19 cellular contexts compared by ENCODE assay signal in the genomic region with DNA sequence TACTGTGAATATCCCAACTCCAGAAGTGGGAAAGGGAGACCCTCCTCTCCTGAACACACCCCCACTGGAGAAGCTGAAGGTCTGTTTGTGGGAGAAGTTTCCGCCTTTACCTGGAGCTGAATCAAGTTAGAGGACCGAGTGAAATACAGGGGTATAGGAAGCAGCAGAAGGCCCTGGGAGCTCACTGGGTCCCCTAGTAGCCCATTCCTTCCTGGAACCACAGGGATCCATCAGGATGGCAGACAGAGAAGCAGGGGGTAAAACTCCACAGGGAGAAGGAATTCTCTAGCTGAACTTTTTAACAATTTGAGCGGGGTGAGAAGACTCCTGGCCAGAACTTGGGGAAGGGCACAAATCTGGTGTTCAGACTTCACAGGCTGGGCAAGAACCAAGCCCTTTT.
DNase-seq lines count a peak whose midpoint lies in the region; ATAC-seq and TF ChIP-seq lines count a peak whose summit lies in the region.
"Had no signal": no experiment of that assay in that cellular context is flagged by ENCODE, and none has a peak within 500 bp of the region (broad histone marks: within the 10 kb centered on the region; RNA-seq: fewer than 3 reads in every experiment).

No MANE protein-coding gene starts in this region.

- H3K18ac ChIP-seq in H9 (ENCODE audit: insufficient read length, low read depth, low read length): no peak overlapping the region

- no peak overlapping the region for H3K14ac ChIP-seq in H9 (ENCODE audit: insufficient read depth, low read length)

- H2BK120ac ChIP-seq in H9 (ENCODE audit: low read depth, low read length, poor library complexity, severe bottlenecking): no peak overlapping the region

- no peak overlapping the region for H2BK20ac ChIP-seq in H9 (ENCODE audit: low read depth, low read length, poor library complexity, severe bottlenecking)

- in situ Hi-C loops in ACHN (cut with HindIII; ENCODE audit: low pct_ligation_motif_present, low pct_unique_long_range_greater_than_20kb, low sequenced_read_pairs): no loop called here

- ATAC-seq in activated CD8-positive, alpha-beta memory T cell treated with anti-CD3 and anti-CD28 coated beads, Interleukin-2, amount 10 ng/mL, durations not matched to agents 7 days and 5 days: no peak
- ATAC-seq: GM12878 had no signal

- H2BK12ac ChIP-seq in H9 (ENCODE audit: insufficient read length, low read depth, low read length): no peak overlapping the region

- no peak overlapping the region for H3K23ac ChIP-seq in H9 (ENCODE audit: insufficient read length, low read depth, low read length)

- H4K91ac ChIP-seq in H9 (ENCODE audit: insufficient read length, low read depth, low read length): no peak overlapping the region

- no peaks in the 10 kb centered on the region for H3K27me3 ChIP-seq in H9 (ENCODE audit: insufficient read depth, low read length)
- H3K27me3 ChIP-seq in endodermal cell (ENCODE audit: control insufficient read depth, insufficient read depth, low read length, poor library complexity, severe bottlenecking): no peaks in the 10 kb centered on the region

- no peak overlapping the region for H3T11ph ChIP-seq in H9 (ENCODE audit: low read length)

- H3K4me1 ChIP-seq in H9 (ENCODE audit: insufficient read depth, low read length) (no peaks in the 10 kb centered on the region), endodermal cell (ENCODE audit: control insufficient read depth, insufficient read depth, low read length) (peaks cover 6% of the 10 kb centered on the region)

- no peak overlapping the region for H2BK5ac ChIP-seq in H9 (ENCODE audit: insufficient read length, low read length)

- H3K9me3 Mint-ChIP-seq in activated CD8-positive, alpha-beta memory T cell treated with anti-CD3 and anti-CD28 coated beads, Interleukin-2, amount 10 ng/mL, durations not matched to agents 7 days and 5 days (ENCODE audit: low read depth): no peaks in the 10 kb centered on the region
- H3K9me3 Mint-ChIP-seq in H9 (no peaks in the 10 kb centered on the region), endodermal cell (no peaks in the 10 kb centered on the region), progenitor cell of endocrine pancreas (ENCODE audit: low read depth) (no peaks in the 10 kb centered on the region)
- H3K9me3 Mint-ChIP-seq: CD4-positive, alpha-beta T cell had no signal

- WGBS in H9 (ENCODE audit: extremely low coverage, insufficient read length, low lambda C conversion rate): no CpG with 5 or more reads among the region's 3 CpGs
- WGBS in endodermal cell (ENCODE audit: insufficient coverage in 1 of 2, insufficient read length in 1 of 2), 2 experiments: 80 to 90% methylated on average over 1 to 3 of the region's 3 CpGs

- no peak overlapping the region for H3K4me3 Mint-ChIP-seq in activated CD8-positive, alpha-beta memory T cell treated with anti-CD3 and anti-CD28 coated beads, Interleukin-2, amount 10 ng/mL, durations not matched to agents 7 days and 5 days
- H3K4me3 Mint-ChIP-seq in H9 (no peak overlapping the region), endodermal cell (no peak overlapping the region), progenitor cell of endocrine pancreas (ENCODE audit: low read depth) (no peak overlapping the region)
- H3K4me3 Mint-ChIP-seq: B cell; CD4-positive, alpha-beta T cell; HFFc6 had no signal

- H3K4ac ChIP-seq in H9 (ENCODE audit: low read depth, low read length): no peak overlapping the region

- H3K27ac ChIP-seq in H9 (ENCODE audit: insufficient read length, low read depth, low read length): no peak overlapping the region
- no peak overlapping the region for H3K27ac ChIP-seq in endodermal cell (ENCODE audit: low read depth, low read length)
- H3K27ac ChIP-seq: HL-60 had no signal

- H3K79me2 ChIP-seq in H9 (ENCODE audit: insufficient read depth, low read length): no peaks in the 10 kb centered on the region

- H2BK15ac ChIP-seq in H9 (ENCODE audit: low read depth, low read length): no peak overlapping the region

- no peaks in the 10 kb centered on the region for H4K20me1 ChIP-seq in H9 (ENCODE audit: control insufficient read depth, insufficient read depth, insufficient read length)

- no peak overlapping the region for H3K4me2 ChIP-seq in H9 (ENCODE audit: insufficient read depth, insufficient read length, low read length)

- no peak overlapping the region for H3K9ac ChIP-seq in H9 (ENCODE audit: extremely low read depth, insufficient read length, low read length)
- H3K9ac ChIP-seq in endodermal cell (ENCODE audit: extremely low read depth, low read length, poor library complexity, severe bottlenecking): no peak overlapping the region

- H3K23me2 ChIP-seq in H9 (ENCODE audit: insufficient read length, low read depth, low read length, poor library complexity, severe bottlenecking): no peaks in the 10 kb centered on the region

- no peaks in the 10 kb centered on the region for H3K36me3 ChIP-seq in endodermal cell (ENCODE audit: control insufficient read depth, insufficient read depth, low read length)
- H3K36me3 ChIP-seq: HAP-1 had no signal

- DNase-seq in activated CD8-positive, alpha-beta memory T cell treated with anti-CD3 and anti-CD28 coated beads, Interleukin-2, amount 10 ng/mL, durations not matched to agents 7 days and 5 days: peak; percentile 21
- no peak for DNase-seq in activated CD8-positive, alpha-beta memory T cell treated with anti-CD3 and anti-CD28 coated beads, Interleukin-2, amount 50 U/mL, for 4 hours
- no peak for DNase-seq in H9
- DNase-seq in endodermal cell: peak; percentile 78
- no peak for DNase-seq in progenitor cell of endocrine pancreas (ENCODE audit: low spot score, unreplicated experiment)
- DNase-seq in midbrain (lab: John Stamatoyannopoulos, UW): no peak
- no peak for DNase-seq in retina
- no peak for DNase-seq in ACHN
- DNase-seq: 8988T; C1 segment of cervical spinal cord; Calu3; CD4-positive, alpha-beta T cell; DMS 273 treated with DMSO at 0.1 percent for 48 hours; GOT3; HFFc6 had no signal

- no peaks in the 10 kb centered on the region for H3K79me1 ChIP-seq in H9 (ENCODE audit: insufficient read depth, low read depth, low read length, poor library complexity, severe bottlenecking)

- H4K8ac ChIP-seq in H9 (replicated peaks; ENCODE audit: insufficient read length, low read depth, low read length): no peak overlapping the region

- H3K27ac Mint-ChIP-seq in activated CD8-positive, alpha-beta memory T cell treated with anti-CD3 and anti-CD28 coated beads, Interleukin-2, amount 10 ng/mL, durations not matched to agents 7 days and 5 days: no peak overlapping the region
- H3K27ac Mint-ChIP-seq in H9 (no peak overlapping the region), endodermal cell (peak overlapping the region; percentile 85), progenitor cell of endocrine pancreas (no peak overlapping the region)
- H3K27ac Mint-ChIP-seq: B cell; CD4-positive, alpha-beta T cell; HFFc6 had no signal

- no peak overlapping the region for H2AK5ac ChIP-seq in H9 (ENCODE audit: insufficient read length, low read length)

- no peaks in the 10 kb centered on the region for H3K4me1 Mint-ChIP-seq in activated CD8-positive, alpha-beta memory T cell treated with anti-CD3 and anti-CD28 coated beads, Interleukin-2, amount 10 ng/mL, durations not matched to agents 7 days and 5 days
- peaks cover 12% of the 10 kb centered on the region in 2 experiments for H3K4me1 Mint-ChIP-seq in H9
- H3K4me1 Mint-ChIP-seq in endodermal cell: peaks cover 6% of the 10 kb centered on the region
- no peaks in the 10 kb centered on the region for H3K4me1 Mint-ChIP-seq in progenitor cell of endocrine pancreas (ENCODE audit: low read depth)
- H3K4me1 Mint-ChIP-seq: B cell had no signal

- H3K9me3 ChIP-seq in H9 (ENCODE audit: control insufficient read depth, low read depth, low read length) (no peaks in the 10 kb centered on the region), endodermal cell (ENCODE audit: control insufficient read depth, low read length) (no peaks in the 10 kb centered on the region)
- H3K9me3 ChIP-seq: HAP-1 had no signal

- no peaks in the 10 kb centered on the region for H3K36me3 Mint-ChIP-seq in activated CD8-positive, alpha-beta memory T cell treated with anti-CD3 and anti-CD28 coated beads, Interleukin-2, amount 10 ng/mL, durations not matched to agents 7 days and 5 days
- H3K36me3 Mint-ChIP-seq in H9 (ENCODE audit: insufficient read depth in 1 of 3, low read depth in 3 of 3): no peaks in the 10 kb centered on the region
- no peaks in the 10 kb centered on the region for H3K36me3 Mint-ChIP-seq in endodermal cell (ENCODE audit: low read depth)
- H3K36me3 Mint-ChIP-seq in progenitor cell of endocrine pancreas (ENCODE audit: insufficient read depth): no peaks in the 10 kb centered on the region

- H3K56ac ChIP-seq in H9 (ENCODE audit: insufficient read length, low read depth, low read length): no peak overlapping the region

- H2AFZ ChIP-seq in H9 (ENCODE audit: low read length): no peak overlapping the region

- TF ChIP-seq CTCF in H9 (conservative IDR thresholded peaks at IDR 0.05) (peak; percentile 40; the same call in 2 of the 3 replicates), endodermal cell (conservative IDR thresholded peaks at IDR 0.05) (peak; percentile 66), progenitor cell of endocrine pancreas (IDR thresholded peaks at IDR 0.05; ENCODE audit: unreplicated experiment) (peak; percentile 35)

- CTCF ChIA-PET in activated CD8-positive, alpha-beta memory T cell treated with anti-CD3 and anti-CD28 coated beads, Interleukin-2, amount 10 ng/mL, durations not matched to agents 7 days and 5 days (lab: Charles Lee): no interaction called here

- H3K27me3 Mint-ChIP-seq in activated CD8-positive, alpha-beta memory T cell treated with anti-CD3 and anti-CD28 coated beads, Interleukin-2, amount 10 ng/mL, durations not matched to agents 7 days and 5 days: peaks cover 10% of the 10 kb centered on the region
- H3K27me3 Mint-ChIP-seq in H9 (ENCODE audit: low read depth) (no peaks in the 10 kb centered on the region; the same call in 1 of the 2 replicates), endodermal cell (ENCODE audit: insufficient read depth) (peaks cover 4% of the 10 kb centered on the region), progenitor cell of endocrine pancreas (peaks cover 6% of the 10 kb centered on the region)

- no peak overlapping the region for H3K4me3 ChIP-seq in endodermal cell (ENCODE audit: low read length)
- H3K4me3 ChIP-seq: GM12878, HAP-1 had no signal

- H4K5ac ChIP-seq in H9 (ENCODE audit: insufficient read length, low read depth, low read length): no peak overlapping the region

Comparison
In these comparisons a context has a peak if more than half of its experiments do, and no peak if none do; other contexts are left out.
1. DNase-seq: peak in activated CD8-positive, alpha-beta memory T cell treated with anti-CD3 and anti-CD28 coated beads, Interleukin-2, amount 10 ng/mL, durations not matched to agents 7 days and 5 days (single experiment) and endodermal cell (single experiment); none in activated CD8-positive, alpha-beta memory T cell treated with anti-CD3 and anti-CD28 coated beads, Interleukin-2, amount 50 U/mL, for 4 hours (single experiment), H9 (single experiment), progenitor cell of endocrine pancreas (single experiment), midbrain (single experiment), retina (single experiment) and ACHN (single experiment).
2. Peak in every context shown above with its lines, with median percentiles within 50 percentile points of each other: CTCF ChIP-seq.